Comparison of ENCODE assay signal across 33 cellular contexts in genomic region chr4:102076622-102077021, GRCh38.
DNase-seq lines count a peak whose midpoint lies in the region; ATAC-seq, FAIRE-seq and TF ChIP-seq lines count a peak whose summit lies in the region.
"Had no signal": no experiment of that assay in that cellular context is flagged by ENCODE, and none has a peak within 500 bp of the region (broad histone marks: within the 10 kb centered on the region; RNA-seq: fewer than 3 reads in every experiment).

No MANE protein-coding gene starts in this region.

- 6% methylated on average over 1 of the region's 1 CpG for WGBS in A549 (ENCODE audit: missing lambda C conversion rate)

- peak overlapping the region in 1 of 4 donors; percentile 37 for H3K4me3 Mint-ChIP-seq in IgD-negative memory B cell
- H3K4me3 Mint-ChIP-seq in T-cell: no peak overlapping the region
- H3K4me3 Mint-ChIP-seq: activated CD4-positive, alpha-beta T cell treated with anti-CD3 and anti-CD28 coated beads, Interleukin-2, amount 10 ng/mL, durations not matched to agents 24 days and 14 days; activated naive CD8-positive, alpha-beta T cell treated with anti-CD3 and anti-CD28 coated beads for 36 hours; CD4-positive, alpha-beta T cell; neural crest cell had no signal

- H3K27me3 Mint-ChIP-seq in IgD-negative memory B cell (no peaks in the 10 kb centered on the region), T-cell (peaks cover 5 to 7% of the 10 kb centered on the region in 2 donors)
- H3K27me3 Mint-ChIP-seq: activated CD4-positive, alpha-beta T cell treated with anti-CD3 and anti-CD28 coated beads, Interleukin-2, amount 10 ng/mL, durations not matched to agents 24 days and 14 days; activated naive CD8-positive, alpha-beta T cell treated with anti-CD3 and anti-CD28 coated beads for 36 hours; CD4-positive, alpha-beta T cell had no signal

- peaks cover 23% of the 10 kb centered on the region for H3K4me1 ChIP-seq in A549
- H3K4me1 ChIP-seq: ascending aorta, SJCRH30, upper lobe of left lung had no signal

- peak overlapping the region; percentile 52 for H3K4me2 ChIP-seq in A549

- H3K36me3 ChIP-seq in bronchial epithelial cell (ENCODE audit: control insufficient read depth, insufficient read depth, low read length) (no peaks in the 10 kb centered on the region), kidney epithelial cell (ENCODE audit: control insufficient read depth, insufficient read depth, low read length) (no peaks in the 10 kb centered on the region)
- H3K36me3 ChIP-seq: ascending aorta, ovary, SJCRH30, upper lobe of left lung, WERI-Rb-1 had no signal

- TF ChIP-seq POLR2A in A549 (IDR thresholded peaks at IDR 0.05; ENCODE audit: low read length): no peak

- peaks cover 4 to 8% (median 6%) of the 10 kb centered on the region in 3 donors for H3K4me1 Mint-ChIP-seq in IgD-negative memory B cell
- H3K4me1 Mint-ChIP-seq in T-cell: no peaks in the 10 kb centered on the region
- H3K4me1 Mint-ChIP-seq: activated CD4-positive, alpha-beta T cell treated with anti-CD3 and anti-CD28 coated beads, Interleukin-2, amount 10 ng/mL, durations not matched to agents 24 days and 14 days; activated naive CD8-positive, alpha-beta T cell treated with anti-CD3 and anti-CD28 coated beads for 36 hours; neural crest cell had no signal

- H3K27ac Mint-ChIP-seq in IgD-negative memory B cell (peak overlapping the region in 2 of 3 donors; percentile 31 to 62), T-cell (no peak overlapping the region)
- H3K27ac Mint-ChIP-seq: activated CD4-positive, alpha-beta T cell treated with anti-CD3 and anti-CD28 coated beads, Interleukin-2, amount 10 ng/mL, durations not matched to agents 24 days and 14 days; activated naive CD8-positive, alpha-beta T cell treated with anti-CD3 and anti-CD28 coated beads for 36 hours; CD4-positive, alpha-beta T cell had no signal

- POLR2A ChIA-PET in A549 (lab: Yijun Ruan, JAX): no interaction called here
- POLR2A ChIA-PET in T-cell (lab: Charles Lee): no interaction called here

- CTCF ChIA-PET in A549 (lab: Yijun Ruan, JAX) (no interaction called here), T-cell (lab: Charles Lee) (no interaction called here)

- H3K4me3 ChIP-seq in A549 (no peak overlapping the region), bronchial epithelial cell (ENCODE audit: low read depth, low read length) (no peak overlapping the region), kidney epithelial cell (ENCODE audit: low read depth, low read length) (no peak overlapping the region)
- H3K4me3 ChIP-seq: ascending aorta, coronary artery, GM12878, ovary, SJCRH30, upper lobe of left lung had no signal

- peak overlapping the region; percentile 19 to 54; a peak in 2 of 6 replicates for H3K27ac ChIP-seq in A549
- H3K27ac ChIP-seq: ascending aorta, coronary artery, HL-60, ovary, SJCRH30, upper lobe of left lung, WERI-Rb-1 had no signal

- peak in 1 of 2 experiments; percentile 28 for DNase-seq in A549 (ENCODE audit: low read depth in 1 of 2, low spot score in 1 of 2)
- peak; percentile 69 for DNase-seq in bronchial epithelial cell (ENCODE audit: low read depth)
- DNase-seq in kidney epithelial cell (ENCODE audit: low read depth): peak; percentile 2
- DNase-seq in HuH-7.5 (ENCODE audit: low spot score): no peak
- no peak for DNase-seq in T-cell
- DNase-seq: activated CD4-positive, alpha-beta T cell treated with anti-CD3 and anti-CD28 coated beads, Interleukin-2, amount 10 ng/mL, durations not matched to agents 24 days and 14 days; activated effector memory CD4-positive, alpha-beta T cell treated with anti-CD3 and anti-CD28 coated beads, Interleukin-2, amount 50 U/mL, for 16 hours; activated naive CD8-positive, alpha-beta T cell treated with anti-CD3 and anti-CD28 coated beads for 36 hours; activated T-cell treated with anti-CD3 and anti-CD28 coated beads, Interleukin-2, amount 50 U/mL, for 1 hour; CD4-positive, alpha-beta T cell; effector memory CD4-positive, alpha-beta T cell; H7; hippocampal formation; mesendoderm; NCI-H146; NCI-H510A; ovary; SJCRH30; stimulated activated naive CD4-positive, alpha-beta T cell; T1000; upper lobe of left lung; WERI-Rb-1 had no signal

- TF ChIP-seq RAD21 in A549 (conservative IDR thresholded peaks at IDR 0.05 in 1 of 2, IDR thresholded peaks at IDR 0.05 in 1 of 2): no peak

- ATAC-seq in A549: peak in 1 of 2 experiments; percentile 70; a peak in 2 of 6 replicates
- no peak for ATAC-seq in GM21786 (IDR thresholded peaks at IDR 0.05; ENCODE audit: unreplicated experiment)
- no peak for ATAC-seq in T-cell (replicated peaks in 1 of 4)
- ATAC-seq in activated CD4-positive, CD25-positive, alpha-beta regulatory T cell treated with anti-CD3 and anti-CD28 coated beads, Interleukin-2, amount 50 U/mL, for 24 hours: no peak
- ATAC-seq: esophagus mucosa, GM12878, left lobe of liver had no signal

- no peak for TF ChIP-seq EP300 in A549 (IDR thresholded peaks at IDR 0.05)

- H3K27me3 ChIP-seq in bronchial epithelial cell (ENCODE audit: control insufficient read depth, insufficient read depth, low read length): no peaks in the 10 kb centered on the region
- H3K27me3 ChIP-seq in kidney epithelial cell (ENCODE audit: control insufficient read depth, insufficient read depth, low read length): no peaks in the 10 kb centered on the region
- H3K27me3 ChIP-seq: ascending aorta, ovary, SJCRH30, upper lobe of left lung had no signal

- H3K9me3 Mint-ChIP-seq in IgD-negative memory B cell: peaks cover 0 to 3% (median 0%) of the 10 kb centered on the region in 3 donors
- peaks cover 0 to 3% (median 0%) of the 10 kb centered on the region in 3 donors for H3K9me3 Mint-ChIP-seq in T-cell
- H3K9me3 Mint-ChIP-seq: activated CD4-positive, alpha-beta T cell treated with anti-CD3 and anti-CD28 coated beads, Interleukin-2, amount 10 ng/mL, durations not matched to agents 24 days and 14 days; activated naive CD8-positive, alpha-beta T cell treated with anti-CD3 and anti-CD28 coated beads for 36 hours; CD4-positive, alpha-beta T cell; neural crest cell had no signal

- peaks cover 15% of the 10 kb centered on the region for H3K36me3 Mint-ChIP-seq in IgD-negative memory B cell
- no peaks in the 10 kb centered on the region for H3K36me3 Mint-ChIP-seq in T-cell
- H3K36me3 Mint-ChIP-seq: activated naive CD8-positive, alpha-beta T cell treated with anti-CD3 and anti-CD28 coated beads for 36 hours had no signal

- no peak for FAIRE-seq in A549 (lab: Jason Lieb, UNC)
- no peak for FAIRE-seq in bronchial epithelial cell (lab: Jason Lieb, UNC)
- FAIRE-seq: A204.1, GM12878 had no signal

- TF ChIP-seq CTCF in A549 (IDR thresholded peaks at IDR 0.05) (no peak), bronchial epithelial cell (IDR thresholded peaks at IDR 0.05; ENCODE audit: insufficient read depth, low read length, severe bottlenecking) (no peak), kidney epithelial cell (IDR thresholded peaks at IDR 0.05; ENCODE audit: insufficient read depth, low read length, poor library complexity, severe bottlenecking) (no peak)

- H3K9me3 ChIP-seq in A549: no peaks in the 10 kb centered on the region
- H3K9me3 ChIP-seq: ascending aorta, ovary, SJCRH30, upper lobe of left lung had no signal

TF ChIP-seq in A549, 52 proteins besides CTCF, POLR2A, EP300 and RAD21:
- TF ChIP-seq CHD4 (IDR thresholded peaks at IDR 0.05; ENCODE audit: borderline replicate concordance) (no peak), JUN (IDR thresholded peaks at IDR 0.05) (no peak), HOXA7 (CRISPR knock-in tag; IDR thresholded peaks at IDR 0.05) (no peak), GATA3 (IDR thresholded peaks at IDR 0.05; ENCODE audit: borderline replicate concordance) (no peak), RARB (CRISPR knock-in tag; IDR thresholded peaks at IDR 0.05) (no peak), JUNB (IDR thresholded peaks at IDR 0.05) (no peak)
- TF ChIP-seq, protein P1, sequence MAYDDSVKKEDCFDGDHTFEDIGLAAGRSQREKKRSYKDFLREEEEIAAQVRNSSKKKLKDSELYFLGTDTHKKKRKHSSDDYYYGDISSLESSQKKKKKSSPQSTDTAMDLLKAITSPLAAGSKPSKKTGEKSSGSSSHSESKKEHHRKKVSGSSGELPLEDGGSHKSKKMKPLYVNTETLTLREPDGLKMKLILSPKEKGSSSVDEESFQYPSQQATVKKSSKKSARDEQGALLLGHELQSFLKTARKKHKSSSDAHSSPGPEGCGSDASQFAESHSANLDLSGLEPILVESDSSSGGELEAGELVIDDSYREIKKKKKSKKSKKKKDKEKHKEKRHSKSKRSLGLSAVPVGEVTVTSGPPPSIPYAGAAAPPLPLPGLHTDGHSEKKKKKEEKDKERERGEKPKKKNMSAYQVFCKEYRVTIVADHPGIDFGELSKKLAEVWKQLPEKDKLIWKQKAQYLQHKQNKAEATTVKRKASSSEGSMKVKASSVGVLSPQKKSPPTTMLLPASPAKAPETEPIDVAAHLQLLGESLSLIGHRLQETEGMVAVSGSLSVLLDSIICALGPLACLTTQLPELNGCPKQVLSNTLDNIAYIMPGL (CRISPR knock-in tag; IDR thresholded peaks at IDR 0.05; ENCODE audit: borderline replicate concordance): no peak

Comparison
In these comparisons a context has a peak if more than half of its experiments do, and no peak if none do; other contexts are left out.
1. DNase-seq: peak in bronchial epithelial cell (single experiment) and kidney epithelial cell (single experiment); none in HuH-7.5 (single experiment) and T-cell (0 of 34).
2. H3K27ac Mint-ChIP-seq: peak in IgD-negative memory B cell (2 of 3); none in T-cell (0 of 2).